Comparison of ENCODE assay signal across 26 cellular contexts in genomic region chr4:1179089-1179441, GRCh38. TPM values are rescaled to one million over a fixed set of nuclear protein-coding genes. Genes with fewer than 3 reads are reported as not detected.
DNase-seq lines count a peak whose midpoint lies in the region; ATAC-seq and TF ChIP-seq lines count a peak whose summit lies in the region.
"Had no signal": no experiment of that assay in that cellular context is flagged by ENCODE, and none has a peak within 500 bp of the region (broad histone marks: within the 10 kb centered on the region; RNA-seq: fewer than 3 reads in every experiment).

No MANE protein-coding gene starts in this region.

- peaks cover 6% of the 10 kb centered on the region for H3K27me3 Mint-ChIP-seq in glutamatergic neuron (ENCODE audit: unreplicated experiment)
- H3K27me3 Mint-ChIP-seq: activated naive CD8-positive, alpha-beta T cell treated with anti-CD3 and anti-CD28 coated beads for 36 hours; central memory CD8-positive, alpha-beta T cell had no signal

- no peaks in the 10 kb centered on the region for H3K9me2 ChIP-seq in SK-N-SH

- no peak overlapping the region for H3K9ac ChIP-seq in SK-N-SH
- H3K9ac ChIP-seq: neural progenitor cell had no signal

- H3K27me3 ChIP-seq in psoas muscle (ENCODE audit: insufficient read depth in 3 of 3, low read length in 2 of 3) (no peaks in the 10 kb centered on the region), SK-N-SH (ENCODE audit: insufficient read depth) (no peaks in the 10 kb centered on the region)

- H3K4me2 ChIP-seq in SK-N-SH = no peak overlapping the region
- H3K4me2 ChIP-seq: neural progenitor cell had no signal

- POLR2A ChIA-PET in SK-N-SH (lab: Yijun Ruan, JAX) = interaction anchor here (0.6 kb wide), 1 partner anchor 9 kb away, joined by 3 read pairs; no protein-coding TSS in a partner anchor

- no peaks in the 10 kb centered on the region for H3K9me3 ChIP-seq in psoas muscle
- peaks cover 13% of the 10 kb centered on the region; the same call in 1 of the 2 replicates for H3K9me3 ChIP-seq in SK-N-SH

- intact Hi-C loops in psoas muscle (cut with DNase I) = no loop called here

- peak overlapping the region; percentile 9 for H3K4me3 ChIP-seq in psoas muscle
- no peak overlapping the region for H3K4me3 ChIP-seq in SK-N-SH (ENCODE audit: low read depth in 2 of 2, low read length in 1 of 2)
- H3K4me3 ChIP-seq: neural progenitor cell had no signal

- TF ChIP-seq EP300 in SK-N-SH (IDR thresholded peaks at IDR 0.05; ENCODE audit: borderline replicate concordance in 1 of 2, low read depth in 1 of 2, low read length in 1 of 2) = no peak

- CTCF ChIA-PET in SK-N-SH (lab: Yijun Ruan, JAX) = interaction anchor here (4.7 kb wide), 1 partner anchor 12 kb away, joined by 23 read pairs; no protein-coding TSS in a partner anchor

- H3K79me2 ChIP-seq in SK-N-SH (ENCODE audit: insufficient read depth) = no peaks in the 10 kb centered on the region

- H3K9me3 Mint-ChIP-seq in glutamatergic neuron (ENCODE audit: unreplicated experiment) = peaks cover 26% of the 10 kb centered on the region

- peaks cover 28% of the 10 kb centered on the region for H3K36me3 Mint-ChIP-seq in glutamatergic neuron (ENCODE audit: unreplicated experiment)
- H3K36me3 Mint-ChIP-seq: neural progenitor cell had no signal

- no peaks in the 10 kb centered on the region for H3K36me3 ChIP-seq in psoas muscle (ENCODE audit: insufficient read depth in 1 of 2, low read depth in 1 of 2)
- peaks cover 0 to 7% of the 10 kb centered on the region in 2 experiments for H3K36me3 ChIP-seq in SK-N-SH (replicated peaks in 1 of 2; ENCODE audit: control insufficient read depth in 1 of 2, insufficient read depth in 2 of 2, low read length in 1 of 2)
- H3K36me3 ChIP-seq: neural progenitor cell had no signal

- H3K4me1 ChIP-seq in psoas muscle (peaks cover 53% of the 10 kb centered on the region), SK-N-SH (ENCODE audit: control insufficient read depth in 1 of 2, insufficient read depth in 2 of 2, low read depth in 1 of 2, low read length in 1 of 2) (no peaks in the 10 kb centered on the region)
- H3K4me1 ChIP-seq: neural progenitor cell had no signal

- H3K4me1 Mint-ChIP-seq in glutamatergic neuron (ENCODE audit: low read depth, unreplicated experiment) = peaks cover 10% of the 10 kb centered on the region
- H3K4me1 Mint-ChIP-seq: neural progenitor cell had no signal

- peak overlapping the region; percentile 78 for H3K27ac Mint-ChIP-seq in glutamatergic neuron (ENCODE audit: unreplicated experiment)
- H3K27ac Mint-ChIP-seq: activated naive CD8-positive, alpha-beta T cell treated with anti-CD3 and anti-CD28 coated beads for 36 hours; CD4-positive, CD25-positive, alpha-beta regulatory T cell; neural progenitor cell; stimulated activated memory B cell treated with anti-CD40 and anti-IgM and Interleukin-4, amounts not matched to agents 10 μg/mL and 1 μg/mL and 100 μg/mL, for 72 hours had no signal

- no peak for TF ChIP-seq CTCF in glutamatergic neuron (IDR thresholded peaks at IDR 0.05; ENCODE audit: partially characterized antibody, unreplicated experiment)
- TF ChIP-seq CTCF in psoas muscle (IDR thresholded peaks at IDR 0.05) = no peak
- no peak for TF ChIP-seq CTCF in SK-N-SH (IDR thresholded peaks at IDR 0.05)

- H3K27ac ChIP-seq in psoas muscle (peak overlapping the region; percentile 94), SK-N-SH (ENCODE audit: low read depth in 2 of 2, low read length in 1 of 2) (no peak overlapping the region)
- H3K27ac ChIP-seq: neural progenitor cell had no signal

- DNase-seq in COLO668 (lab: John Stamatoyannopoulos, UW; ENCODE audit: unreplicated experiment) (peak; percentile 19), NCI-H526 treated with DMSO at 0.1 percent for 48 hours (lab: John Stamatoyannopoulos, UW) (peak; percentile 18), glutamatergic neuron (no peak), psoas muscle (peak in 1 of 2 donors; percentile 69), SK-N-SH (no peak), cerebellum (ENCODE audit: low spot score) (no peak)
- DNase-seq: activated CD4-positive, alpha-beta T cell treated with anti-CD3 and anti-CD28 coated beads for 4 hours; activated effector memory CD4-positive, alpha-beta T cell treated with anti-CD3 and anti-CD28 coated beads, Interleukin-2, amount 50 U/mL, for 16 hours; activated naive CD8-positive, alpha-beta T cell treated with anti-CD3 and anti-CD28 coated beads for 36 hours; activated T-cell treated with anti-CD3 and anti-CD28 coated beads, Interleukin-2, amount 50 U/mL, for 1 hour; CD4-positive, CD25-positive, alpha-beta regulatory T cell; dermis blood vessel endothelial cell; DMS 273 treated with DMSO at 0.1 percent for 48 hours; kidney glomerular epithelial cell; NCI-H1092 treated with DMSO at 0.1 percent for 48 hours; NCI-H1930; NCI-H2227 treated with DMSO at 0.1 percent for 48 hours; NCI-H69; stimulated activated CD4-positive, alpha-beta T cell treated with anti-CD3 and anti-CD28 coated beads, Interleukin-4, amount 100 ng/mL, for 4 hours; T-helper 2 cell had no signal

- 25 to 45% (median 28%) methylated on average over 7 of the region's 7 CpGs for WGBS in psoas muscle, 3 donors
- 65% methylated on average over 6 of the region's 7 CpGs for WGBS in SK-N-SH (ENCODE audit: low lambda C conversion rate)

- no peaks in the 10 kb centered on the region for H3F3A ChIP-seq in SK-N-SH (replicated peaks; ENCODE audit: insufficient read depth)

- ATAC-seq in psoas muscle (peak in 3 of 4 donors; percentile 54 to 65 (median 57)), GM21717 (IDR thresholded peaks at IDR 0.05; ENCODE audit: unreplicated experiment) (no peak)
- ATAC-seq: sciatic nerve; stimulated activated memory B cell treated with anti-CD40 and anti-IgM and Interleukin-4, amounts not matched to agents 10 μg/mL and 1 μg/mL and 100 μg/mL, for 72 hours had no signal

- no peak for TF ChIP-seq RAD21 in SK-N-SH (IDR thresholded peaks at IDR 0.05; ENCODE audit: low read length)

- peak overlapping the region; percentile 8 for H3K4me3 Mint-ChIP-seq in glutamatergic neuron (ENCODE audit: unreplicated experiment)
- H3K4me3 Mint-ChIP-seq: activated naive CD8-positive, alpha-beta T cell treated with anti-CD3 and anti-CD28 coated beads for 36 hours; neural progenitor cell; stimulated activated memory B cell treated with anti-CD40 and anti-IgM and Interleukin-4, amounts not matched to agents 10 μg/mL and 1 μg/mL and 100 μg/mL, for 72 hours had no signal

- no peaks in the 10 kb centered on the region for H4K20me1 ChIP-seq in SK-N-SH (ENCODE audit: insufficient read depth)

- H2AFZ ChIP-seq in SK-N-SH (ENCODE audit: low read depth) = no peak overlapping the region
- H2AFZ ChIP-seq: neural progenitor cell had no signal

TF ChIP-seq in SK-N-SH, 30 proteins besides CTCF, POLR2A, EP300 and RAD21:
- TF ChIP-seq RCOR1 (IDR thresholded peaks at IDR 0.05; ENCODE audit: low read length) (no peak), USF2 (IDR thresholded peaks at IDR 0.05; ENCODE audit: borderline replicate concordance, low read depth, low read length) (no peak), TAF1 (IDR thresholded peaks at IDR 0.05; ENCODE audit: borderline replicate concordance, low read depth, low read length) (no peak), ZBTB33 (IDR thresholded peaks at IDR 0.05; ENCODE audit: borderline replicate concordance, low read depth) (no peak)
TF ChIP-seq in SK-N-SH: peak in this region for 0.

RNA-seq across cellular contexts. Expression of gene SPON2, which starts 6.7 kb away (rescaled TPM):
- 769 TPM for total RNA-seq in glutamatergic neuron (ENCODE audit: unreplicated experiment)
- 10 to 100 TPM in 1 of 4 donors, 1 to 10 TPM in 3; 6.8 to 18.5 (median 8.0) TPM for total RNA-seq in psoas muscle
- polyA plus RNA-seq in psoas muscle = 1 to 10 TPM; 4.1 to 6.4 (median 6.2) TPM
- 11.4 and 14.5 TPM in 2 replicates for polyA plus RNA-seq in SK-N-SH (2012; rRNA removed)
- polyA plus RNA-seq in SK-N-SH (2012; cell fraction: cytosol; rRNA removed) = 4.0 and 5.2 TPM in 2 replicates
- polyA plus RNA-seq in SK-N-SH (2012; cell fraction: nucleus; rRNA removed) = 140 and 311 TPM in 2 replicates
- total RNA-seq in cerebellum = 21.9 TPM
- total RNA-seq: endothelial cell of umbilical vein had no signal

Comparison
In these comparisons a context has a peak if more than half of its experiments do, and no peak if none do; other contexts are left out.
1. DNase-seq: peak in COLO668 (single experiment) and NCI-H526 treated with DMSO at 0.1 percent for 48 hours (single experiment); none in glutamatergic neuron (single experiment), SK-N-SH (single experiment) and cerebellum (single experiment).
2. RNA of gene SPON2, which starts 6.7 kb away (total RNA-seq): 769 TPM in glutamatergic neuron (single experiment); 21.9 TPM in cerebellum (single experiment) and 6.8 to 18.5 TPM in psoas muscle; every median in the first group is over 10 times any median in the second.